In the genomic region with DNA sequence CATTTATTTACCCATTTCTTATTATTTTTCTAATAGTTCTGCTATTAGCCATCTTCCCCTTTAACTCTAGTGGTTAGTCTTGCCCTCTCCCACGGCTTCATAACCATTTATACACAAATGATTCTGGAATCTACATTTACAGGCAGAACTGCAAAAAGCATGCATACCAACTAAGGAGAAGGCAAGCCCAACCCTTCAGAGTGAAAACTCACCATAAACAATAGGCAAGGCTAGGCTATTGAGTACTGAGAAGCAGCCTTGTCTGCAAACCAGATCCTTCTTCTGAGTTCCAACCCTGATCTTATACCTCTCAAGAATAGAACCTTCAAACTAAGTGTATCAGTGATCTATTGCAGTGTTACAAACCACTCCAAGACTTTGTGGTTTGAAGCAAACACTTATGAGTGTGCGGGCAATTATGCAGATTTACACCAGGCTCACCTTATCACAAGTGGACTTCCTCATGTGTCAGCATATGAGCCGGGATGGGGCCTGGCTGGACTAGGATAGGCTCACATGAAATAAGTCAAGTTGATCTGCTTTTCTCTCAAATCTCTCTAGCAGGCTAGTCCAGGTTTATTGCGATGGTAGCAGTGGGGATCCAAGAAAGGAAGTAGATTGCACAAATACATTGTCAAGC, we compare ENCODE assay signal across 2 cellular contexts.
TF ChIP-seq lines count a peak whose summit lies in the region.

No MANE protein-coding gene starts in this region.

TF ChIP-seq in GM23338, 12 proteins besides CTCF, POLR2A, EP300 and RAD21:
- TF ChIP-seq POLR2AphosphoS5 (IDR thresholded peaks at IDR 0.05; ENCODE audit: low read depth) (no peak), ZNF114 (CRISPR knock-in tag; IDR thresholded peaks at IDR 0.05) (no peak), ZNF331 (CRISPR knock-in tag; IDR thresholded peaks at IDR 0.05; ENCODE audit: low read depth) (no peak), EZH2phosphoT487 (IDR thresholded peaks at IDR 0.05; ENCODE audit: unreplicated experiment) (no peak), CREB1 (CRISPR knock-in tag; IDR thresholded peaks at IDR 0.05; ENCODE audit: low read depth) (no peak), NANOG (IDR thresholded peaks at IDR 0.05; ENCODE audit: borderline replicate concordance) (no peak)
- TF ChIP-seq, protein P1, sequence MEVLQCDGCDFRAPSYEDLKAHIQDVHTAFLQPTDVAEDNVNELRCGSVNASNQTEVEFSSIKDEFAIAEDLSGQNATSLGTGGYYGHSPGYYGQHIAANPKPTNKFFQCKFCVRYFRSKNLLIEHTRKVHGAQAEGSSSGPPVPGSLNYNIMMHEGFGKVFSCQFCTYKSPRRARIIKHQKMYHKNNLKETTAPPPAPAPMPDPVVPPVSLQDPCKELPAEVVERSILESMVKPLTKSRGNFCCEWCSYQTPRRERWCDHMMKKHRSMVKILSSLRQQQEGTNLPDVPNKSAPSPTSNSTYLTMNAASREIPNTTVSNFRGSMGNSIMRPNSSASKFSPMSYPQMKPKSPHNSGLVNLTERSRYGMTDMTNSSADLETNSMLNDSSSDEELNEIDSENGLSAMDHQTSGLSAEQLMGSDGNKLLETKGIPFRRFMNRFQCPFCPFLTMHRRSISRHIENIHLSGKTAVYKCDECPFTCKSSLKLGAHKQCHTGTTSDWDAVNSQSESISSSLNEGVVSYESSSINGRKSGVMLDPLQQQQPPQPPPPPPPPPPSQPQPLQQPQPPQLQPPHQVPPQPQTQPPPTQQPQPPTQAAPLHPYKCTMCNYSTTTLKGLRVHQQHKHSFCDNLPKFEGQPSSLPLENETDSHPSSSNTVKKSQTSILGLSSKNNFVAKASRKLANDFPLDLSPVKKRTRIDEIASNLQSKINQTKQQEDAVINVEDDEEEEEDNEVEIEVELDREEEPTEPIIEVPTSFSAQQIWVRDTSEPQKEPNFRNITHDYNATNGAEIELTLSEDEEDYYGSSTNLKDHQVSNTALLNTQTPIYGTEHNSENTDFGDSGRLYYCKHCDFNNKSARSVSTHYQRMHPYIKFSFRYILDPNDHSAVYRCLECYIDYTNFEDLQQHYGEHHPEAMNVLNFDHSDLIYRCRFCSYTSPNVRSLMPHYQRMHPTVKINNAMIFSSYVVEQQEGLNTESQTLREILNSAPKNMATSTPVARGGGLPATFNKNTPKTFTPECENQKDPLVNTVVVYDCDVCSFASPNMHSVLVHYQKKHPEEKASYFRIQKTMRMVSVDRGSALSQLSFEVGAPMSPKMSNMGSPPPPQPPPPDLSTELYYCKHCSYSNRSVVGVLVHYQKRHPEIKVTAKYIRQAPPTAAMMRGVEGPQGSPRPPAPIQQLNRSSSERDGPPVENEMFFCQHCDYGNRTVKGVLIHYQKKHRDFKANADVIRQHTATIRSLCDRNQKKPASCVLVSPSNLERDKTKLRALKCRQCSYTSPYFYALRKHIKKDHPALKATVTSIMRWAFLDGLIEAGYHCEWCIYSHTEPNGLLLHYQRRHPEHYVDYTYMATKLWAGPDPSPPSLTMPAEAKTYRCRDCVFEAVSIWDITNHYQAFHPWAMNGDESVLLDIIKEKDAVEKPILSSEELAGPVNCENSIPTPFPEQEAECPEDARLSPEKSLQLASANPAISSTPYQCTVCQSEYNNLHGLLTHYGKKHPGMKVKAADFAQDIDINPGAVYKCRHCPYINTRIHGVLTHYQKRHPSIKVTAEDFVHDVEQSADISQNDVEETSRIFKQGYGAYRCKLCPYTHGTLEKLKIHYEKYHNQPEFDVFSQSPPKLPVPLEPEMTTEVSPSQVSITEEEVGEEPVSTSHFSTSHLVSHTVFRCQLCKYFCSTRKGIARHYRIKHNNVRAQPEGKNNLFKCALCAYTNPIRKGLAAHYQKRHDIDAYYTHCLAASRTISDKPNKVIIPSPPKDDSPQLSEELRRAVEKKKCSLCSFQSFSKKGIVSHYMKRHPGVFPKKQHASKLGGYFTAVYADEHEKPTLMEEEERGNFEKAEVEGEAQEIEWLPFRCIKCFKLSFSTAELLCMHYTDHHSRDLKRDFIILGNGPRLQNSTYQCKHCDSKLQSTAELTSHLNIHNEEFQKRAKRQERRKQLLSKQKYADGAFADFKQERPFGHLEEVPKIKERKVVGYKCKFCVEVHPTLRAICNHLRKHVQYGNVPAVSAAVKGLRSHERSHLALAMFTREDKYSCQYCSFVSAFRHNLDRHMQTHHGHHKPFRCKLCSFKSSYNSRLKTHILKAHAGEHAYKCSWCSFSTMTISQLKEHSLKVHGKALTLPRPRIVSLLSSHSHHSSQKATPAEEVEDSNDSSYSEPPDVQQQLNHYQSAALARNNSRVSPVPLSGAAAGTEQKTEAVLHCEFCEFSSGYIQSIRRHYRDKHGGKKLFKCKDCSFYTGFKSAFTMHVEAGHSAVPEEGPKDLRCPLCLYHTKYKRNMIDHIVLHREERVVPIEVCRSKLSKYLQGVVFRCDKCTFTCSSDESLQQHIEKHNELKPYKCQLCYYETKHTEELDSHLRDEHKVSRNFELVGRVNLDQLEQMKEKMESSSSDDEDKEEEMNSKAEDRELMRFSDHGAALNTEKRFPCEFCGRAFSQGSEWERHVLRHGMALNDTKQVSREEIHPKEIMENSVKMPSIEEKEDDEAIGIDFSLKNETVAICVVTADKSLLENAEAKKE (CRISPR knock-in tag; IDR thresholded peaks at IDR 0.05), result peak; percentile 24; the same call in 1 of the 2 replicates
- TF ChIP-seq, protein P2, sequence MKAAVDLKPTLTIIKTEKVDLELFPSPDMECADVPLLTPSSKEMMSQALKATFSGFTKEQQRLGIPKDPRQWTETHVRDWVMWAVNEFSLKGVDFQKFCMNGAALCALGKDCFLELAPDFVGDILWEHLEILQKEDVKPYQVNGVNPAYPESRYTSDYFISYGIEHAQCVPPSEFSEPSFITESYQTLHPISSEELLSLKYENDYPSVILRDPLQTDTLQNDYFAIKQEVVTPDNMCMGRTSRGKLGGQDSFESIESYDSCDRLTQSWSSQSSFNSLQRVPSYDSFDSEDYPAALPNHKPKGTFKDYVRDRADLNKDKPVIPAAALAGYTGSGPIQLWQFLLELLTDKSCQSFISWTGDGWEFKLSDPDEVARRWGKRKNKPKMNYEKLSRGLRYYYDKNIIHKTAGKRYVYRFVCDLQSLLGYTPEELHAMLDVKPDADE (IDR thresholded peaks at IDR 0.05), result no peak
TF ChIP-seq in GM23338: peak in this region for 1.

TF ChIP-seq in K562, 482 proteins besides CTCF, POLR2A, EP300 and RAD21:
- TF ChIP-seq ZSCAN32 (CRISPR knock-in tag; IDR thresholded peaks at IDR 0.05), result no peak
- no peak for TF ChIP-seq HMGN3 (IDR thresholded peaks at IDR 0.05; ENCODE audit: borderline replicate concordance, extremely low read depth, insufficient read length, low read depth, low read length)
- 0 out of 2 replicates have a peak, but pooled peaks have one; percentile 19 for TF ChIP-seq HES1 (IDR thresholded peaks at IDR 0.05; ENCODE audit: low read depth)
- TF ChIP-seq ZNF707 (CRISPR knock-in tag; conservative IDR thresholded peaks at IDR 0.05), result no peak
- TF ChIP-seq TARDBP (IDR thresholded peaks at IDR 0.05), result no peak
